ENCODE assay signal across 1 cellular context in genomic region chrX:21940356-21940829, GRCh38.
A peak's percentile ranks its signal among the peaks of the same experiment; 100 is the strongest.
TF ChIP-seq lines count a peak whose summit lies in the region.

Gene SMS (plus strand): TSS chrX:21940709. CDS start chrX:21940825, 116 bp downstream.

TF ChIP-seq in HEK293, 187 proteins besides CTCF, POLR2A, EP300 and RAD21 (continued from another document and continues in another):
- TF ChIP-seq ZNF555 (tag by site-specific recombination; conservative IDR thresholded peaks at IDR 0.05): no peak
- TF ChIP-seq ZEB2 (tag by site-specific recombination; IDR thresholded peaks at IDR 0.05): peak; percentile 70; the same call in 1 of the 2 replicates
- TF ChIP-seq, protein P1, sequence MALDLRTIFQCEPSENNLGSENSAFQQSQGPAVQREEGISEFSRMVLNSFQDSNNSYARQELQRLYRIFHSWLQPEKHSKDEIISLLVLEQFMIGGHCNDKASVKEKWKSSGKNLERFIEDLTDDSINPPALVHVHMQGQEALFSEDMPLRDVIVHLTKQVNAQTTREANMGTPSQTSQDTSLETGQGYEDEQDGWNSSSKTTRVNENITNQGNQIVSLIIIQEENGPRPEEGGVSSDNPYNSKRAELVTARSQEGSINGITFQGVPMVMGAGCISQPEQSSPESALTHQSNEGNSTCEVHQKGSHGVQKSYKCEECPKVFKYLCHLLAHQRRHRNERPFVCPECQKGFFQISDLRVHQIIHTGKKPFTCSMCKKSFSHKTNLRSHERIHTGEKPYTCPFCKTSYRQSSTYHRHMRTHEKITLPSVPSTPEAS (tag by site-specific recombination; IDR thresholded peaks at IDR 0.05): no peak
- no peak for TF ChIP-seq ZNF48 (tag by site-specific recombination; IDR thresholded peaks at IDR 0.05)
- TF ChIP-seq ZNF354C (tag by site-specific recombination; IDR thresholded peaks at IDR 0.05; ENCODE audit: borderline replicate concordance, low read depth): no peak
- TF ChIP-seq SALL2 (tag by site-specific recombination; IDR thresholded peaks at IDR 0.05; ENCODE audit: borderline replicate concordance): no peak
- TF ChIP-seq ZNF560 (tag by site-specific recombination; IDR thresholded peaks at IDR 0.05; ENCODE audit: borderline replicate concordance): no peak
- no peak for TF ChIP-seq TRIM28 (IDR thresholded peaks at IDR 0.05; ENCODE audit: borderline replicate concordance, low read length)
- no peak for TF ChIP-seq HOXD13 (CRISPR knock-in tag; IDR thresholded peaks at IDR 0.05; ENCODE audit: borderline replicate concordance)
- no peak for TF ChIP-seq ZNF548 (tag by site-specific recombination; IDR thresholded peaks at IDR 0.05)
- TF ChIP-seq ZNF571 (tag by site-specific recombination; IDR thresholded peaks at IDR 0.05): no peak
- TF ChIP-seq, protein P2, sequence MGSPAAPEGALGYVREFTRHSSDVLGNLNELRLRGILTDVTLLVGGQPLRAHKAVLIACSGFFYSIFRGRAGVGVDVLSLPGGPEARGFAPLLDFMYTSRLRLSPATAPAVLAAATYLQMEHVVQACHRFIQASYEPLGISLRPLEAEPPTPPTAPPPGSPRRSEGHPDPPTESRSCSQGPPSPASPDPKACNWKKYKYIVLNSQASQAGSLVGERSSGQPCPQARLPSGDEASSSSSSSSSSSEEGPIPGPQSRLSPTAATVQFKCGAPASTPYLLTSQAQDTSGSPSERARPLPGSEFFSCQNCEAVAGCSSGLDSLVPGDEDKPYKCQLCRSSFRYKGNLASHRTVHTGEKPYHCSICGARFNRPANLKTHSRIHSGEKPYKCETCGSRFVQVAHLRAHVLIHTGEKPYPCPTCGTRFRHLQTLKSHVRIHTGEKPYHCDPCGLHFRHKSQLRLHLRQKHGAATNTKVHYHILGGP (tag by site-specific recombination; IDR thresholded peaks at IDR 0.05): no peak
- peak; percentile 80 for TF ChIP-seq SP2 (tag by site-specific recombination; IDR thresholded peaks at IDR 0.05)
- peak; percentile 81 for TF ChIP-seq YY1 (tag by site-specific recombination; IDR thresholded peaks at IDR 0.05)
- TF ChIP-seq ZBTB44 (tag by site-specific recombination; IDR thresholded peaks at IDR 0.05): no peak
- TF ChIP-seq PATZ1 (tag by site-specific recombination; IDR thresholded peaks at IDR 0.05): peak; percentile 85
- TF ChIP-seq ZNF561 (tag by site-specific recombination; IDR thresholded peaks at IDR 0.05; ENCODE audit: borderline replicate concordance): no peak
- TF ChIP-seq, protein P3, sequence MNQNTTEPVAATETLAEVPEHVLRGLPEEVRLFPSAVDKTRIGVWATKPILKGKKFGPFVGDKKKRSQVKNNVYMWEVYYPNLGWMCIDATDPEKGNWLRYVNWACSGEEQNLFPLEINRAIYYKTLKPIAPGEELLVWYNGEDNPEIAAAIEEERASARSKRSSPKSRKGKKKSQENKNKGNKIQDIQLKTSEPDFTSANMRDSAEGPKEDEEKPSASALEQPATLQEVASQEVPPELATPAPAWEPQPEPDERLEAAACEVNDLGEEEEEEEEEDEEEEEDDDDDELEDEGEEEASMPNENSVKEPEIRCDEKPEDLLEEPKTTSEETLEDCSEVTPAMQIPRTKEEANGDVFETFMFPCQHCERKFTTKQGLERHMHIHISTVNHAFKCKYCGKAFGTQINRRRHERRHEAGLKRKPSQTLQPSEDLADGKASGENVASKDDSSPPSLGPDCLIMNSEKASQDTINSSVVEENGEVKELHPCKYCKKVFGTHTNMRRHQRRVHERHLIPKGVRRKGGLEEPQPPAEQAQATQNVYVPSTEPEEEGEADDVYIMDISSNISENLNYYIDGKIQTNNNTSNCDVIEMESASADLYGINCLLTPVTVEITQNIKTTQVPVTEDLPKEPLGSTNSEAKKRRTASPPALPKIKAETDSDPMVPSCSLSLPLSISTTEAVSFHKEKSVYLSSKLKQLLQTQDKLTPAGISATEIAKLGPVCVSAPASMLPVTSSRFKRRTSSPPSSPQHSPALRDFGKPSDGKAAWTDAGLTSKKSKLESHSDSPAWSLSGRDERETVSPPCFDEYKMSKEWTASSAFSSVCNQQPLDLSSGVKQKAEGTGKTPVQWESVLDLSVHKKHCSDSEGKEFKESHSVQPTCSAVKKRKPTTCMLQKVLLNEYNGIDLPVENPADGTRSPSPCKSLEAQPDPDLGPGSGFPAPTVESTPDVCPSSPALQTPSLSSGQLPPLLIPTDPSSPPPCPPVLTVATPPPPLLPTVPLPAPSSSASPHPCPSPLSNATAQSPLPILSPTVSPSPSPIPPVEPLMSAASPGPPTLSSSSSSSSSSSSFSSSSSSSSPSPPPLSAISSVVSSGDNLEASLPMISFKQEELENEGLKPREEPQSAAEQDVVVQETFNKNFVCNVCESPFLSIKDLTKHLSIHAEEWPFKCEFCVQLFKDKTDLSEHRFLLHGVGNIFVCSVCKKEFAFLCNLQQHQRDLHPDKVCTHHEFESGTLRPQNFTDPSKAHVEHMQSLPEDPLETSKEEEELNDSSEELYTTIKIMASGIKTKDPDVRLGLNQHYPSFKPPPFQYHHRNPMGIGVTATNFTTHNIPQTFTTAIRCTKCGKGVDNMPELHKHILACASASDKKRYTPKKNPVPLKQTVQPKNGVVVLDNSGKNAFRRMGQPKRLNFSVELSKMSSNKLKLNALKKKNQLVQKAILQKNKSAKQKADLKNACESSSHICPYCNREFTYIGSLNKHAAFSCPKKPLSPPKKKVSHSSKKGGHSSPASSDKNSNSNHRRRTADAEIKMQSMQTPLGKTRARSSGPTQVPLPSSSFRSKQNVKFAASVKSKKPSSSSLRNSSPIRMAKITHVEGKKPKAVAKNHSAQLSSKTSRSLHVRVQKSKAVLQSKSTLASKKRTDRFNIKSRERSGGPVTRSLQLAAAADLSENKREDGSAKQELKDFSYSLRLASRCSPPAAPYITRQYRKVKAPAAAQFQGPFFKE (tag by site-specific recombination; IDR thresholded peaks at IDR 0.05; ENCODE audit: borderline replicate concordance): no peak
- TF ChIP-seq ZFP69B (tag by site-specific recombination; IDR thresholded peaks at IDR 0.05): peak; percentile 84
- TF ChIP-seq ZNF324 (tag by site-specific recombination; IDR thresholded peaks at IDR 0.05): no peak
- TF ChIP-seq, protein P4, sequence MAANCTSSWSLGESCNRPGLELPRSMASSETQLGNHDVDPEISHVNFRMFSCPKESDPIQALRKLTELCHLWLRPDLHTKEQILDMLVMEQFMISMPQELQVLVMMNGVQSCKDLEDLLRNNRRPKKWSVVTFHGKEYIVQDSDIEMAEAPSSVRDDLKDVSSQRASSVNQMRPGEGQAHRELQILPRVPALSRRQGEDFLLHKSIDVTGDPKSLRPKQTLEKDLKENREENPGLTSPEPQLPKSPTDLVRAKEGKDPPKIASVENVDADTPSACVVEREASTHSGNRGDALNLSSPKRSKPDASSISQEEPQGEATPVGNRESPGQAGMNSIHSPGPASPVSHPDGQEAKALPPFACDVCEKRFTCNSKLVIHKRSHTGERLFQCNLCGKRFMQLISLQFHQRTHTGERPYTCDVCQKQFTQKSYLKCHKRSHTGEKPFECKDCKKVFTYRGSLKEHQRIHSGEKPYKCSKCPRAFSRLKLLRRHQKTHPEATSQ (tag by site-specific recombination; IDR thresholded peaks at IDR 0.05): no peak
- peak; percentile 73 for TF ChIP-seq ZIC2 (tag by site-specific recombination; IDR thresholded peaks at IDR 0.05)
- TF ChIP-seq, protein P5, sequence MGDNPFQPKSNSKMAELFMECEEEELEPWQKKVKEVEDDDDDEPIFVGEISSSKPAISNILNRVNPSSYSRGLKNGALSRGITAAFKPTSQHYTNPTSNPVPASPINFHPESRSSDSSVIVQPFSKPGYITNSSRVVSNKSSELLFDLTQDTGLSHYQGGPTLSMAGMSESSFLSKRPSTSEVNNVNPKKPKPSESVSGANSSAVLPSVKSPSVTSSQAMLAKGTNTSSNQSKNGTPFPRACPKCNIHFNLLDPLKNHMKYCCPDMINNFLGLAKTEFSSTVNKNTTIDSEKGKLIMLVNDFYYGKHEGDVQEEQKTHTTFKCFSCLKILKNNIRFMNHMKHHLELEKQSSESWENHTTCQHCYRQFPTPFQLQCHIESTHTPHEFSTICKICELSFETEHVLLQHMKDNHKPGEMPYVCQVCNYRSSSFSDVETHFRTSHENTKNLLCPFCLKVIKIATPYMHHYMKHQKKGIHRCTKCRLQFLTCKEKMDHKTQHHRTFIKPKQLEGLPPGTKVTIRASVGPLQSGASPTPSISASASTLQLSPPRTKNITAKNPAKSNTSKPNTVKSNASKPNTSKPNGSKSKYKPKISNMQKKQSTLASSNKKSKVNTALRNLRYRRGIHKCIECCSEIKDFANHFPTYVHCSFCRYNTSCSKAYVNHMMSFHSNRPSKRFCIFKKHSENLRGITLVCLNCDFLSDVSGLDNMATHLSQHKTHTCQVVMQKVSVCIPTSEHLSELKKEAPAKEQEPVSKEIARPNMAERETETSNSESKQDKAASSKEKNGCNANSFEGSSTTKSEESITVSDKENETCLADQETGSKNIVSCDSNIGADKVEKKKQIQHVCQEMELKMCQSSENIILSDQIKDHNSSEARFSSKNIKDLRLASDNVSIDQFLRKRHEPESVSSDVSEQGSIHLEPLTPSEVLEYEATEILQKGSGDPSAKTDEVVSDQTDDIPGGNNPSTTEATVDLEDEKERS (tag by site-specific recombination; IDR thresholded peaks at IDR 0.05): no peak
- no peak for TF ChIP-seq ZNF670 (tag by site-specific recombination; IDR thresholded peaks at IDR 0.05; ENCODE audit: low read depth)
- no peak for TF ChIP-seq ZBTB6 (tag by site-specific recombination; IDR thresholded peaks at IDR 0.05)
- no peak for TF ChIP-seq ZNF248 (tag by site-specific recombination; IDR thresholded peaks at IDR 0.05)
- no peak for TF ChIP-seq ZNF785 (tag by site-specific recombination; IDR thresholded peaks at IDR 0.05)
- TF ChIP-seq ZNF146 (tag by site-specific recombination; IDR thresholded peaks at IDR 0.05): no peak
- TF ChIP-seq ZNF518A (tag by site-specific recombination; conservative IDR thresholded peaks at IDR 0.05; ENCODE audit: low read depth): no peak
- TF ChIP-seq ZNF19 (tag by site-specific recombination; IDR thresholded peaks at IDR 0.05; ENCODE audit: low read depth): no peak
- TF ChIP-seq ZFP37 (tag by site-specific recombination; IDR thresholded peaks at IDR 0.05): no peak
- no peak for TF ChIP-seq ZNF433 (tag by site-specific recombination; IDR thresholded peaks at IDR 0.05; ENCODE audit: low read depth)
- no peak for TF ChIP-seq ZNF23 (tag by site-specific recombination; IDR thresholded peaks at IDR 0.05; ENCODE audit: borderline replicate concordance)
- no peak for TF ChIP-seq ZNF585B (tag by site-specific recombination; IDR thresholded peaks at IDR 0.05)
